9 cellular contexts compared by ENCODE assay signal in genomic region chr6:83707829-83708545, GRCh38. TPM values are rescaled to one million over a fixed set of nuclear protein-coding genes. Genes with fewer than 3 reads are reported as not detected.
DNase-seq lines count a peak whose midpoint lies in the region; ATAC-seq, FAIRE-seq and TF ChIP-seq lines count a peak whose summit lies in the region.
"Had no signal": no experiment of that assay in that cellular context is flagged by ENCODE, and none has a peak within 500 bp of the region (broad histone marks: within the 10 kb centered on the region; RNA-seq: fewer than 3 reads in every experiment).

No MANE protein-coding gene starts in this region.

- no peak for TF ChIP-seq CTCF in AG10803 (conservative IDR thresholded peaks at IDR 0.05; ENCODE audit: low read length)
- peak; percentile 24 for TF ChIP-seq CTCF in endodermal cell (conservative IDR thresholded peaks at IDR 0.05)
- peak; percentile 44 for TF ChIP-seq CTCF in neural cell (IDR thresholded peaks at IDR 0.05; ENCODE audit: poor library complexity, severe bottlenecking)
- TF ChIP-seq CTCF in D721Med (IDR thresholded peaks at IDR 0.05; ENCODE audit: insufficient read depth, missing control alignments) = no peak

- peaks cover 33% of the 10 kb centered on the region for H3K79me2 ChIP-seq in neural cell (replicated peaks; ENCODE audit: insufficient read depth, low read length)

- peak; percentile 36 for TF ChIP-seq RAD21 in neural cell (conservative IDR thresholded peaks at IDR 0.05)

- H3K27me3 Mint-ChIP-seq in endodermal cell (ENCODE audit: insufficient read depth) = peaks cover 62% of the 10 kb centered on the region
- peaks cover 29% of the 10 kb centered on the region for H3K27me3 Mint-ChIP-seq in activated naive CD4-positive, alpha-beta T cell treated with anti-CD3 and anti-CD28 coated beads for 36 hours (ENCODE audit: low read depth)

- DNase-seq in AG10803 (ENCODE audit: low read depth) (peak; percentile 2), endodermal cell (peak; percentile 82), D721Med (ENCODE audit: insufficient read length, low spot score) (no peak)
- DNase-seq in activated naive CD4-positive, alpha-beta T cell treated with anti-CD3 and anti-CD28 coated beads for 36 hours = no peak

- H4K20me1 ChIP-seq in neural cell (ENCODE audit: insufficient read depth) = no peaks in the 10 kb centered on the region

- no peak for ATAC-seq in GM19023 (IDR thresholded peaks at IDR 0.05; ENCODE audit: unreplicated experiment)
- no peak for ATAC-seq in GM21381 (IDR thresholded peaks at IDR 0.05; ENCODE audit: unreplicated experiment)

- H3K4me3 ChIP-seq in AG10803 (ENCODE audit: low read length) (peak overlapping the region; percentile 38), HUES48 (ENCODE audit: low read depth, low read length) (peak overlapping the region; percentile 65), endodermal cell (ENCODE audit: low read length) (peak overlapping the region; percentile 77), neural cell (ENCODE audit: low read length) (peak overlapping the region; percentile 88)

- H3K4me3 Mint-ChIP-seq in endodermal cell = peak overlapping the region; percentile 70
- no peak overlapping the region for H3K4me3 Mint-ChIP-seq in activated naive CD4-positive, alpha-beta T cell treated with anti-CD3 and anti-CD28 coated beads for 36 hours

- H3K9me3 ChIP-seq in HUES48 (ENCODE audit: control insufficient read depth, insufficient read depth, low read length) (no peaks in the 10 kb centered on the region), endodermal cell (ENCODE audit: control insufficient read depth, low read length) (no peaks in the 10 kb centered on the region), neural cell (ENCODE audit: low read length) (peaks cover 4% of the 10 kb centered on the region)

- peaks cover 5% of the 10 kb centered on the region for H3F3A ChIP-seq in neural cell (ENCODE audit: insufficient read depth, low read length, poor library complexity, severe bottlenecking)

- H3K4me1 ChIP-seq in HUES48 (ENCODE audit: control insufficient read depth, insufficient read depth, low read length) (peaks cover 3% of the 10 kb centered on the region; the same call in 1 of the 2 replicates), endodermal cell (ENCODE audit: control insufficient read depth, insufficient read depth, low read length) (no peaks in the 10 kb centered on the region)

- H3K4me2 ChIP-seq in neural cell (ENCODE audit: low read length) = peak overlapping the region; percentile 51

- peaks cover 1% of the 10 kb centered on the region for H3K9me3 Mint-ChIP-seq in endodermal cell
- H3K9me3 Mint-ChIP-seq in activated naive CD4-positive, alpha-beta T cell treated with anti-CD3 and anti-CD28 coated beads for 36 hours = no peaks in the 10 kb centered on the region

- H3K27ac Mint-ChIP-seq in endodermal cell = no peak overlapping the region
- no peak overlapping the region for H3K27ac Mint-ChIP-seq in activated naive CD4-positive, alpha-beta T cell treated with anti-CD3 and anti-CD28 coated beads for 36 hours

- no peak overlapping the region for H3K9ac ChIP-seq in HUES48 (ENCODE audit: low read depth, low read length)
- H3K9ac ChIP-seq in endodermal cell (ENCODE audit: extremely low read depth, low read length, poor library complexity, severe bottlenecking) = no peak overlapping the region
- H3K9ac ChIP-seq in neural cell (ENCODE audit: low read length) = peak overlapping the region; percentile 88

- H3K27ac ChIP-seq in HUES48 (ENCODE audit: low read depth, low read length) (no peak overlapping the region), endodermal cell (ENCODE audit: low read depth, low read length) (no peak overlapping the region), neural cell (ENCODE audit: low read length) (peak overlapping the region; percentile 90)

- TF ChIP-seq EP300 in neural cell (conservative IDR thresholded peaks at IDR 0.05; ENCODE audit: poor library complexity, severe bottlenecking) = no peak

- no peak for FAIRE-seq in D721Med (lab: Jason Lieb, UNC)
- FAIRE-seq: GM18507 had no signal

- H3K9me2 ChIP-seq in neural cell (ENCODE audit: insufficient read depth, low read length) = no peaks in the 10 kb centered on the region

- H3K36me3 Mint-ChIP-seq in endodermal cell (ENCODE audit: low read depth) = no peaks in the 10 kb centered on the region
- H3K36me3 Mint-ChIP-seq in activated naive CD4-positive, alpha-beta T cell treated with anti-CD3 and anti-CD28 coated beads for 36 hours (ENCODE audit: low read depth) = peaks cover 2% of the 10 kb centered on the region

- WGBS in endodermal cell (ENCODE audit: insufficient coverage in 1 of 2, insufficient read length in 1 of 2), 2 experiments = 1 to 33% methylated on average over 1 to 53 of the region's 53 CpGs

- intact Hi-C loops in activated naive CD4-positive, alpha-beta T cell treated with anti-CD3 and anti-CD28 coated beads for 36 hours (cut with micrococcal nuclease) = no loop called here

- CTCF ChIA-PET in activated naive CD4-positive, alpha-beta T cell treated with anti-CD3 and anti-CD28 coated beads for 36 hours (lab: Charles Lee) = no interaction called here

- H3K36me3 ChIP-seq in HUES48 (ENCODE audit: control insufficient read depth, insufficient read depth, low read length) = no peaks in the 10 kb centered on the region
- no peaks in the 10 kb centered on the region for H3K36me3 ChIP-seq in endodermal cell (ENCODE audit: control insufficient read depth, insufficient read depth, low read length)
- H3K36me3 ChIP-seq in neural cell (ENCODE audit: insufficient read depth, low read length) = no peaks in the 10 kb centered on the region

- peak overlapping the region; percentile 16 for H2AFZ ChIP-seq in neural cell (ENCODE audit: low read depth, low read length)

- peaks cover 2% of the 10 kb centered on the region for H3K4me1 Mint-ChIP-seq in endodermal cell
- peaks cover 5% of the 10 kb centered on the region for H3K4me1 Mint-ChIP-seq in activated naive CD4-positive, alpha-beta T cell treated with anti-CD3 and anti-CD28 coated beads for 36 hours (ENCODE audit: low read depth)

- H3K27me3 ChIP-seq in HUES48 (ENCODE audit: control insufficient read depth, insufficient read depth, low read length) = peaks cover 57% of the 10 kb centered on the region
- peaks cover 65% of the 10 kb centered on the region for H3K27me3 ChIP-seq in endodermal cell (ENCODE audit: control insufficient read depth, insufficient read depth, low read length, poor library complexity, severe bottlenecking)
- no peaks in the 10 kb centered on the region for H3K27me3 ChIP-seq in neural cell (ENCODE audit: insufficient read depth, low read depth, low read length)

TF ChIP-seq in neural cell, 6 proteins besides CTCF, POLR2A, EP300 and RAD21:
- TF ChIP-seq REST (IDR thresholded peaks at IDR 0.05; ENCODE audit: borderline replicate concordance) (no peak), MXI1 (conservative IDR thresholded peaks at IDR 0.05; ENCODE audit: poor library complexity, severe bottlenecking) (no peak), TAF1 (IDR thresholded peaks at IDR 0.05; ENCODE audit: low read depth) (peak; percentile 33), SMC3 (conservative IDR thresholded peaks at IDR 0.05; ENCODE audit: poor library complexity) (peak; percentile 53), POLR2AphosphoS5 (IDR thresholded peaks at IDR 0.05) (peak; percentile 1), EZH2 (IDR thresholded peaks at IDR 0.05; ENCODE audit: borderline replicate concordance, insufficient read depth, low read length, poor library complexity, severe bottlenecking) (no peak)
TF ChIP-seq in neural cell: peak in this region for 3.

RNA-seq across cellular contexts. Expression of gene SNAP91, which starts 0.9 kb away (rescaled TPM):
- total RNA-seq in endodermal cell = 1 to 10 TPM in 1 of 2 donors, under 1 TPM in 1; 0.58 to 1.6 TPM
- 4.7 TPM for polyA plus RNA-seq in endodermal cell (2013, experiment 1 of 2)
- 4.5 TPM for polyA plus RNA-seq in endodermal cell (2013, experiment 2 of 2)
- 88.6 and 94.1 TPM in 2 replicates for polyA plus RNA-seq in neural cell
- 148 and 167 TPM in 2 replicates for polyA minus RNA-seq in neural cell
- not detected for total RNA-seq in activated naive CD4-positive, alpha-beta T cell treated with anti-CD3 and anti-CD28 coated beads for 36 hours

Comparison
In these comparisons a context has a peak if more than half of its experiments do, and no peak if none do; other contexts are left out.
1. DNase-seq: peak in AG10803 (single experiment) and endodermal cell (single experiment); none in activated naive CD4-positive, alpha-beta T cell treated with anti-CD3 and anti-CD28 coated beads for 36 hours (single experiment) and D721Med (single experiment).
2. H3K4me3 ChIP-seq: peak in every context shown above with its lines; median percentile 88 in neural cell; 77 in endodermal cell; 65 in HUES48; 38 in AG10803.
3. CTCF ChIP-seq: peak in endodermal cell (single experiment) and neural cell (single experiment); none in AG10803 (single experiment) and D721Med (single experiment).